In genomic region chr10:52313350-52314006, GRCh38 we compare ENCODE assay signal across 8 cellular contexts. TPM values are rescaled to one million over a fixed set of nuclear protein-coding genes. Genes with fewer than 3 reads are reported as not detected.
DNase-seq lines count a peak whose midpoint lies in the region; ATAC-seq and TF ChIP-seq lines count a peak whose summit lies in the region.

No MANE protein-coding gene starts in this region.

- no peaks in the 10 kb centered on the region for H3K9me2 ChIP-seq in PC-9 (ENCODE audit: insufficient read depth)

- H3K27ac ChIP-seq in PC-9 (peak overlapping the region; percentile 27), osteoblast (ENCODE audit: low read depth, low read length) (peak overlapping the region; percentile 68)

- H2AFZ ChIP-seq in PC-9 (peak overlapping the region; percentile 95), osteoblast (ENCODE audit: low read length) (peak overlapping the region; percentile 90)

- peak overlapping the region; percentile 93 for H3K4me2 ChIP-seq in PC-9
- peak overlapping the region; percentile 93 for H3K4me2 ChIP-seq in osteoblast (ENCODE audit: insufficient read depth, low read length)

- H3K79me2 ChIP-seq in PC-9 (ENCODE audit: low read depth) (peaks cover 28% of the 10 kb centered on the region), osteoblast (ENCODE audit: insufficient read depth, low read length) (peaks cover 25% of the 10 kb centered on the region)

- DNase-seq in DMS53 treated with DMSO at 0.1 percent for 48 hours (lab: John Stamatoyannopoulos, UW; ENCODE audit: unreplicated experiment) = peak; percentile 45
- DNase-seq in PC-9 = peak in 1 of 2 experiments; percentile 31
- DNase-seq in foreskin fibroblast = no peak
- peak; percentile 89 for DNase-seq in osteoblast (ENCODE audit: insufficient read length, low spot score, missing footprints)
- DNase-seq in NCI-H526 (lab: John Stamatoyannopoulos, UW) = no peak
- no peak for DNase-seq in SHP77 treated with DMSO at 0.1 percent for 48 hours (lab: John Stamatoyannopoulos, UW)
- no peak for DNase-seq in posterior vena cava (ENCODE audit: low spot score)

- CTCF ChIA-PET in PC-9 (lab: Charles Lee) = interaction anchor here (0.6 to 2.0 kb wide), 6 partner anchors 74 to 378 kb away, joined by 4 to 15 read pairs (median 6); no protein-coding TSS in a partner anchor

- TF ChIP-seq CTCF in PC-9 (conservative IDR thresholded peaks at IDR 0.05) = no peak
- no peak for TF ChIP-seq CTCF in foreskin fibroblast (IDR thresholded peaks at IDR 0.05; ENCODE audit: low read depth, low read length)
- TF ChIP-seq CTCF in osteoblast (IDR thresholded peaks at IDR 0.05; ENCODE audit: extremely low read depth, low read depth, low read length) = no peak

- no peaks in the 10 kb centered on the region; the same call in none of the 2 replicates for H3K9me3 ChIP-seq in PC-9 (ENCODE audit: insufficient read depth, low read depth)
- H3K9me3 ChIP-seq in osteoblast (ENCODE audit: low read depth, low read length) = no peaks in the 10 kb centered on the region

- H4K20me1 ChIP-seq in PC-9 (ENCODE audit: insufficient read depth) (no peaks in the 10 kb centered on the region), osteoblast (ENCODE audit: insufficient read depth, low read length) (no peaks in the 10 kb centered on the region)

- no peak for ATAC-seq in GM19455 (IDR thresholded peaks at IDR 0.05; ENCODE audit: unreplicated experiment)

- POLR2A ChIA-PET in PC-9 (lab: Charles Lee; ENCODE audit: unreplicated experiment) = interaction anchor here (0.6 to 1.2 kb wide), 6 partner anchors 56 to 251 kb away, joined by 3 to 12 read pairs (median 8); no protein-coding TSS in a partner anchor

- peaks cover 18% of the 10 kb centered on the region for H3F3A ChIP-seq in PC-9 (ENCODE audit: insufficient read depth, low read depth)

- H3K4me1 ChIP-seq in PC-9 (replicated peaks; ENCODE audit: insufficient read depth) (peaks cover 45% of the 10 kb centered on the region), osteoblast (ENCODE audit: insufficient read depth, low read length) (peaks cover 33% of the 10 kb centered on the region)

- intact Hi-C loops in PC-9 (cut with micrococcal nuclease; ENCODE audit: unreplicated experiment) = loop anchor here (1.0 kb wide), 3 partner anchors 141 to 254 kb away; no protein-coding TSS in a partner anchor
- intact Hi-C loops in posterior vena cava (cut with DNase I) = no loop called here

- H3K36me3 ChIP-seq in PC-9 (ENCODE audit: low read depth) (peaks cover 14% of the 10 kb centered on the region; the same call in 1 of the 2 replicates), osteoblast (ENCODE audit: insufficient read depth, low read length) (peaks cover 22% of the 10 kb centered on the region)

- H3K4me3 ChIP-seq in PC-9 = peak overlapping the region; percentile 81
- H3K4me3 ChIP-seq in foreskin fibroblast (ENCODE audit: low read depth in 1 of 2, low read length in 2 of 2) = peak overlapping the region; percentile 71 to 97
- peak overlapping the region; percentile 96 for H3K4me3 ChIP-seq in osteoblast (ENCODE audit: insufficient read depth, low read length)

- H3K27me3 ChIP-seq in PC-9 (ENCODE audit: insufficient read depth, low read depth) (no peaks in the 10 kb centered on the region), osteoblast (ENCODE audit: insufficient read depth, low read length) (no peaks in the 10 kb centered on the region)

- BruUV-seq in PC-9 (replicated peaks; lab: Mats Ljungman, UMichigan) = TSS peak; percentile 29

RNA-seq across cellular contexts. Expression of gene DKK1, which starts 0.6 kb away (rescaled TPM):
- total RNA-seq in PC-9 (2021) (75.2 and 106 TPM in 2 replicates), osteoblast (50.7 and 66.2 TPM in 2 replicates), posterior vena cava (1 to 10 TPM; 3.3 to 8.1 TPM)

Comparison
In these comparisons a context has a peak if more than half of its experiments do, and no peak if none do; other contexts are left out.
1. DNase-seq: peak in DMS53 treated with DMSO at 0.1 percent for 48 hours (single experiment) and osteoblast (single experiment); none in foreskin fibroblast (0 of 2), NCI-H526 (0 of 2), SHP77 treated with DMSO at 0.1 percent for 48 hours (single experiment) and posterior vena cava (single experiment).
2. Peak in every context shown above with its lines, with median percentiles within 50 percentile points of each other: H3K4me3 ChIP-seq.